Comparison of ENCODE assay signal across 19 cellular contexts in genomic region chr2:97727296-97727695, GRCh38. TPM values are rescaled to one million over a fixed set of nuclear protein-coding genes. Genes with fewer than 3 reads are reported as not detected.
DNase-seq lines count a peak whose midpoint lies in the region; ATAC-seq and TF ChIP-seq lines count a peak whose summit lies in the region.
"Had no signal": no experiment of that assay in that cellular context is flagged by ENCODE, and none has a peak within 500 bp of the region (broad histone marks: within the 10 kb centered on the region; RNA-seq: fewer than 3 reads in every experiment).

No MANE protein-coding gene starts in this region.

- ATAC-seq in heart left ventricle, result no peak
- ATAC-seq in activated CD8-positive, alpha-beta T cell treated with anti-CD3 and anti-CD28 coated beads, Interleukin-2, amount 10 ng/mL, durations not matched to agents 7 days and 5 days, result no peak
- ATAC-seq in upper lobe of right lung, result no peak
- no peak for ATAC-seq in HG03196 (IDR thresholded peaks at IDR 0.05; ENCODE audit: unreplicated experiment)
- ATAC-seq: left lung, pancreas had no signal

- no peak overlapping the region for H3K4me3 ChIP-seq in heart left ventricle
- no peak overlapping the region for H3K4me3 ChIP-seq in right atrium auricular region
- no peak overlapping the region for H3K4me3 ChIP-seq in left ventricle myocardium inferior
- no peak overlapping the region for H3K4me3 ChIP-seq in upper lobe of right lung
- no peak overlapping the region for H3K4me3 ChIP-seq in vagina
- H3K4me3 ChIP-seq: breast epithelium, gastrocnemius medialis, left lung, mucosa of descending colon, pancreas had no signal

- intact Hi-C loops in heart left ventricle (cut with DNase I) (no loop called here), left ventricle myocardium inferior (cut with micrococcal nuclease) (no loop called here), upper lobe of right lung (cut with DNase I) (no loop called here), vagina (cut with DNase I) (no loop called here)

- H3K4me3 Mint-ChIP-seq in activated CD8-positive, alpha-beta T cell treated with anti-CD3 and anti-CD28 coated beads, Interleukin-2, amount 10 ng/mL, durations not matched to agents 7 days and 5 days, result no peak overlapping the region
- no peak overlapping the region for H3K4me3 Mint-ChIP-seq in T-helper 2 cell treated with Interferon-gamma antibody and Interleukin-4, amounts not matched to agents 5 μg/mL and 100 μg/mL, for 36 hours

- no peaks in the 10 kb centered on the region for H3K27me3 Mint-ChIP-seq in activated CD8-positive, alpha-beta T cell treated with anti-CD3 and anti-CD28 coated beads, Interleukin-2, amount 10 ng/mL, durations not matched to agents 7 days and 5 days (ENCODE audit: low read depth)
- H3K27me3 Mint-ChIP-seq in T-helper 2 cell treated with Interferon-gamma antibody and Interleukin-4, amounts not matched to agents 5 μg/mL and 100 μg/mL, for 36 hours (ENCODE audit: low read depth), result no peaks in the 10 kb centered on the region

- H3K27ac ChIP-seq in heart left ventricle, result peak overlapping the region in 7 of 12 donors; percentile 54 to 88 (median 77)
- no peak overlapping the region for H3K27ac ChIP-seq in right atrium auricular region
- peak overlapping the region; percentile 66 for H3K27ac ChIP-seq in left ventricle myocardium inferior (replicated peaks)
- no peak overlapping the region for H3K27ac ChIP-seq in upper lobe of right lung
- no peak overlapping the region for H3K27ac ChIP-seq in vagina
- H3K27ac ChIP-seq: breast epithelium, gastrocnemius medialis, left lung, pancreas had no signal

- H3K4me1 ChIP-seq in heart left ventricle (peaks cover 0 to 35% (median 24%) of the 10 kb centered on the region in 12 donors), right atrium auricular region (peaks cover 0 to 21% of the 10 kb centered on the region in 2 donors), left ventricle myocardium inferior (peaks cover 37% of the 10 kb centered on the region), upper lobe of right lung (no peaks in the 10 kb centered on the region), vagina (no peaks in the 10 kb centered on the region)
- H3K4me1 ChIP-seq: breast epithelium, left lung, pancreas had no signal

- H3K36me3 Mint-ChIP-seq in activated CD8-positive, alpha-beta T cell treated with anti-CD3 and anti-CD28 coated beads, Interleukin-2, amount 10 ng/mL, durations not matched to agents 7 days and 5 days (ENCODE audit: low read depth), result peaks cover 98% of the 10 kb centered on the region
- H3K36me3 Mint-ChIP-seq in T-helper 2 cell treated with Interferon-gamma antibody and Interleukin-4, amounts not matched to agents 5 μg/mL and 100 μg/mL, for 36 hours (ENCODE audit: low read depth), result peaks cover 92% of the 10 kb centered on the region

- CTCF ChIA-PET in activated CD8-positive, alpha-beta T cell treated with anti-CD3 and anti-CD28 coated beads, Interleukin-2, amount 10 ng/mL, durations not matched to agents 7 days and 5 days (lab: Charles Lee), result interaction anchor here (0.8 to 3.5 kb wide), 5 partner anchors 9 to 29 kb away, joined by 3 to 35 read pairs (median 5); no protein-coding TSS in a partner anchor

- H3K27me3 ChIP-seq in heart left ventricle, result no peaks in the 10 kb centered on the region
- no peaks in the 10 kb centered on the region for H3K27me3 ChIP-seq in right atrium auricular region
- H3K27me3 ChIP-seq in left ventricle myocardium inferior (ENCODE audit: low read depth), result peaks cover 6% of the 10 kb centered on the region
- peaks cover 7% of the 10 kb centered on the region for H3K27me3 ChIP-seq in upper lobe of right lung
- H3K27me3 ChIP-seq in vagina, result no peaks in the 10 kb centered on the region
- H3K27me3 ChIP-seq: gastrocnemius medialis, pancreas had no signal

- peak overlapping the region; percentile 63 for H3K27ac Mint-ChIP-seq in activated CD8-positive, alpha-beta T cell treated with anti-CD3 and anti-CD28 coated beads, Interleukin-2, amount 10 ng/mL, durations not matched to agents 7 days and 5 days
- no peak overlapping the region for H3K27ac Mint-ChIP-seq in T-helper 2 cell treated with Interferon-gamma antibody and Interleukin-4, amounts not matched to agents 5 μg/mL and 100 μg/mL, for 36 hours

- DNase-seq in heart left ventricle (peak in 1 of 5 donors; percentile 25), right atrium auricular region (ENCODE audit: low spot score) (no peak), left ventricle myocardium inferior (no peak), upper lobe of right lung (peak; percentile 32), vagina (ENCODE audit: extremely low spot score in 2 of 2) (no peak)
- no peak for DNase-seq in activated CD8-positive, alpha-beta T cell treated with anti-CD3 and anti-CD28 coated beads, Interleukin-2, amount 10 ng/mL, durations not matched to agents 7 days and 5 days
- no peak for DNase-seq in T-helper 2 cell treated with Interferon-gamma antibody and Interleukin-4, amounts not matched to agents 5 μg/mL and 100 μg/mL, for 36 hours (ENCODE audit: low spot score)
- DNase-seq: EL; erythroblast; gastrocnemius medialis; mucosa of descending colon; NCI-H1930; NK-92 treated with Interleukin-12 subunit alpha and Interleukin-12 subunit beta, amount 100 ng/mL, for 24 hours; pancreas; stimulated activated CD4-positive, alpha-beta T cell treated with anti-CD3 and anti-CD28 coated beads, Interleukin-4, amount 100 ng/mL, for 1 hour had no signal

- H3K9me3 ChIP-seq in heart left ventricle (peaks cover 0 to 18% (median 8%) of the 10 kb centered on the region in 12 donors), right atrium auricular region (peaks cover 5 to 12% of the 10 kb centered on the region in 2 donors), left ventricle myocardium inferior (replicated peaks) (peaks cover 14% of the 10 kb centered on the region), upper lobe of right lung (no peaks in the 10 kb centered on the region), vagina (no peaks in the 10 kb centered on the region)
- H3K9me3 ChIP-seq: pancreas had no signal

- POLR2A ChIA-PET in activated CD8-positive, alpha-beta T cell treated with anti-CD3 and anti-CD28 coated beads, Interleukin-2, amount 10 ng/mL, durations not matched to agents 7 days and 5 days (lab: Charles Lee), result interaction anchor here (0.7 to 2.0 kb wide), 3 partner anchors 13 to 40 kb away, joined by 3 to 8 read pairs (median 5); partner anchors contain the start of gene ZAP70

- 93 to 95% (median 95%) methylated on average over 7 of the region's 7 CpGs for WGBS in heart left ventricle, 4 donors

- H3K36me3 ChIP-seq in heart left ventricle (no peaks in the 10 kb centered on the region), right atrium auricular region (no peaks in the 10 kb centered on the region), left ventricle myocardium inferior (no peaks in the 10 kb centered on the region), upper lobe of right lung (no peaks in the 10 kb centered on the region), vagina (no peaks in the 10 kb centered on the region)
- H3K36me3 ChIP-seq: breast epithelium, gastrocnemius medialis, left lung, pancreas had no signal

- TF ChIP-seq POLR2A in heart left ventricle (IDR thresholded peaks at IDR 0.05) (no peak), vagina (IDR thresholded peaks at IDR 0.05) (no peak)

- H3K4me1 Mint-ChIP-seq in activated CD8-positive, alpha-beta T cell treated with anti-CD3 and anti-CD28 coated beads, Interleukin-2, amount 10 ng/mL, durations not matched to agents 7 days and 5 days (ENCODE audit: low read depth), result peaks cover 68% of the 10 kb centered on the region
- H3K4me1 Mint-ChIP-seq in T-helper 2 cell treated with Interferon-gamma antibody and Interleukin-4, amounts not matched to agents 5 μg/mL and 100 μg/mL, for 36 hours (ENCODE audit: low read depth), result peaks cover 10% of the 10 kb centered on the region

- H3K9me3 Mint-ChIP-seq in activated CD8-positive, alpha-beta T cell treated with anti-CD3 and anti-CD28 coated beads, Interleukin-2, amount 10 ng/mL, durations not matched to agents 7 days and 5 days (ENCODE audit: insufficient read depth), result peaks cover 12% of the 10 kb centered on the region
- H3K9me3 Mint-ChIP-seq in T-helper 2 cell treated with Interferon-gamma antibody and Interleukin-4, amounts not matched to agents 5 μg/mL and 100 μg/mL, for 36 hours, result peaks cover 20% of the 10 kb centered on the region

- no peak for TF ChIP-seq CTCF in heart left ventricle (IDR thresholded peaks at IDR 0.05)
- no peak for TF ChIP-seq CTCF in right atrium auricular region (IDR thresholded peaks at IDR 0.05)
- TF ChIP-seq CTCF in left ventricle myocardium inferior (IDR thresholded peaks at IDR 0.05; ENCODE audit: borderline replicate concordance), result no peak
- TF ChIP-seq CTCF in upper lobe of right lung (IDR thresholded peaks at IDR 0.05), result no peak
- no peak for TF ChIP-seq CTCF in vagina (IDR thresholded peaks at IDR 0.05)

RNA-seq across cellular contexts. Expression of gene ZAP70, which starts 13.9 kb away (rescaled TPM):
- 10 to 100 TPM in 1 of 9 donors, 1 to 10 TPM in 2, under 1 TPM in 5, not detected in 1; 0.16 to 13.5 (median 0.87) TPM for total RNA-seq in heart left ventricle
- polyA plus RNA-seq in heart left ventricle, result under 1 TPM; 0.58 to 0.65 TPM
- total RNA-seq in right atrium auricular region, result 1 to 10 TPM in 1 of 2 donors, under 1 TPM in 1; 0.86 to 1.4 TPM
- total RNA-seq in activated CD8-positive, alpha-beta T cell treated with anti-CD3 and anti-CD28 coated beads, Interleukin-2, amount 10 ng/mL, durations not matched to agents 7 days and 5 days, result 100 to 1,000 TPM; 268 to 297 TPM
- total RNA-seq in left ventricle myocardium inferior, result 0.55 TPM
- 10.2 TPM for total RNA-seq in upper lobe of right lung
- 16.7 TPM for total RNA-seq in vagina
- total RNA-seq: H4 had no signal

RNA-seq across cellular contexts. Expression of gene C2orf92, which starts 57.8 kb away (rescaled TPM):
- total RNA-seq in heart left ventricle (1 to 10 TPM; 1.7 to 3.9 (median 2.4) TPM), right atrium auricular region (1 to 10 TPM; 3.0 to 3.1 TPM), left ventricle myocardium inferior (1.8 TPM), upper lobe of right lung (14.4 TPM), vagina (11.0 TPM)
- polyA plus RNA-seq in heart left ventricle, result 10 to 100 TPM in 1 of 2 donors, under 1 TPM in 1; 0.89 to 11.0 TPM
- 1 to 10 TPM; 4.0 to 5.5 TPM for total RNA-seq in activated CD8-positive, alpha-beta T cell treated with anti-CD3 and anti-CD28 coated beads, Interleukin-2, amount 10 ng/mL, durations not matched to agents 7 days and 5 days

Comparison
In these comparisons a context has a peak if more than half of its experiments do, and no peak if none do; other contexts are left out.
1. H3K27ac ChIP-seq: peak in heart left ventricle (7 of 12) and left ventricle myocardium inferior (single experiment); none in right atrium auricular region (0 of 2), upper lobe of right lung (single experiment) and vagina (single experiment).
2. RNA of gene ZAP70, which starts 13.9 kb away (total RNA-seq): 268 to 297 TPM in activated CD8-positive, alpha-beta T cell treated with anti-CD3 and anti-CD28 coated beads, Interleukin-2, amount 10 ng/mL, durations not matched to agents 7 days and 5 days; 16.7 TPM in vagina (single experiment), 10.2 TPM in upper lobe of right lung (single experiment), 0.86 to 1.4 TPM in right atrium auricular region, 0.16 to 13.5 TPM in heart left ventricle and 0.55 TPM in left ventricle myocardium inferior (single experiment); every median in the first group is over 10 times any median in the second.